ENCODE assay signal across 1 cellular context in genomic region chr20:37901280-37901666, GRCh38.
TF ChIP-seq lines count a peak whose summit lies in the region.

No MANE protein-coding gene starts in this region.

TF ChIP-seq in WTC11, 78 proteins besides CTCF, POLR2A, EP300 and RAD21 (continued from another document):
- peak; percentile 20; the same call in 1 of the 2 replicates for TF ChIP-seq ZNF281 (CRISPR knock-in tag; IDR thresholded peaks at IDR 0.05)
- TF ChIP-seq ATF1 (CRISPR knock-in tag; IDR thresholded peaks at IDR 0.05): peak; percentile 70
- TF ChIP-seq ZBTB43 (CRISPR knock-in tag; IDR thresholded peaks at IDR 0.05): 0 out of 2 replicates have a peak, but pooled peaks have one; percentile 44
- no peak for TF ChIP-seq PRDM15 (CRISPR knock-in tag; IDR thresholded peaks at IDR 0.05)
- peak; percentile 77; the same call in 1 of the 2 replicates for TF ChIP-seq TP53 (CRISPR knock-in tag; IDR thresholded peaks at IDR 0.05)
- peak; percentile 57; the same call in 1 of the 2 replicates for TF ChIP-seq MAX (CRISPR knock-in tag; IDR thresholded peaks at IDR 0.05)
- 0 out of 2 replicates have a peak, but pooled peaks have one; percentile 29 for TF ChIP-seq ZNF121 (CRISPR knock-in tag; IDR thresholded peaks at IDR 0.05)
- peak; percentile 73; the same call in 1 of the 2 replicates for TF ChIP-seq JUN (CRISPR knock-in tag; IDR thresholded peaks at IDR 0.05)
- no peak for TF ChIP-seq CBFB (CRISPR knock-in tag; IDR thresholded peaks at IDR 0.05; ENCODE audit: low read depth)
- 0 out of 2 replicates have a peak, but pooled peaks have one; percentile 29 for TF ChIP-seq FOXP1 (CRISPR knock-in tag; IDR thresholded peaks at IDR 0.05; ENCODE audit: borderline replicate concordance)
- 0 out of 2 replicates have a peak, but pooled peaks have one; percentile 43 for TF ChIP-seq ZNF138 (CRISPR knock-in tag; conservative IDR thresholded peaks at IDR 0.05)
- TF ChIP-seq TEAD4 (CRISPR knock-in tag; IDR thresholded peaks at IDR 0.05): peak; percentile 64; the same call in 1 of the 2 replicates
- TF ChIP-seq CREM (CRISPR knock-in tag; IDR thresholded peaks at IDR 0.05): 0 out of 2 replicates have a peak, but pooled peaks have one; percentile 57
- 0 out of 2 replicates have a peak, but pooled peaks have one; percentile 18 for TF ChIP-seq ZNF317 (CRISPR knock-in tag; IDR thresholded peaks at IDR 0.05; ENCODE audit: borderline replicate concordance, low read depth)
- peak; percentile 42; the same call in 1 of the 2 replicates for TF ChIP-seq ESRRA (CRISPR knock-in tag; IDR thresholded peaks at IDR 0.05; ENCODE audit: borderline replicate concordance)
